17 cellular contexts compared by ENCODE assay signal in the genomic region with DNA sequence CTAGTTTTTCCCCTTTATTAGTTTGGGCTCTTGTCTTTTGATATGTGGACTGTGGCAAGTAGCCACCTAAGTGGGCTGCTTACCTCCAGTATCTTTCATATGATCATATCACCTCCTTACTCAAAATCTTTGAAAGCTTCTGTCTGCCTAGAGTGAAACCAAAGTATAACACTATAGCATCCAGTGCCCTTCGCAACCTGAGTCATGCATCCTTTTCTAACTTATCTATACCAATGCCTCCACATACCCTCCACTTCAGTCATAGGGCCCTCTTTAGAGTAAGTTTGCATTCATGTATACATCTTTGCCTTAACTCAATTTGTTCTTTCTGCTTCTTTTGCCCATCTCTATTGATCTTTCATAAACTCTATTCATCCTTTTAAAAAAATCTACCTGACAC. TPM values are rescaled to one million over a fixed set of nuclear protein-coding genes. Genes with fewer than 3 reads are reported as not detected.
"Had no signal": no experiment of that assay in that cellular context is flagged by ENCODE, and none has a peak within 500 bp of the region (broad histone marks: within the 10 kb centered on the region; RNA-seq: fewer than 3 reads in every experiment).

No MANE protein-coding gene starts in this region.

- H3K4me3 ChIP-seq: esophagus squamous epithelium, gastroesophageal sphincter, left lung, lower lobe of right lung, suprapubic skin, thyroid gland, upper lobe of left lung, uterus had no signal

- H3K9me3 ChIP-seq: esophagus squamous epithelium, gastroesophageal sphincter, left lung, lower lobe of right lung, suprapubic skin, thyroid gland, upper lobe of left lung, uterus had no signal

- ATAC-seq: gastroesophageal sphincter; left lung; lower lobe of right lung; natural killer cell; sciatic nerve; stimulated activated naive CD8-positive, alpha-beta T cell treated with anti-CD3 and anti-CD28 coated beads, Interleukin-15, Interleukin-2, amounts not matched to agents 100 U/mL and 50 U/mL, for 24 hours had no signal

- DNase-seq: esophagus squamous epithelium; foreskin fibroblast; immature natural killer cell; left lung; lower lobe of right lung; natural killer cell; posterior cingulate gyrus; stimulated activated naive CD8-positive, alpha-beta T cell treated with anti-CD3 and anti-CD28 coated beads, Interleukin-15, Interleukin-2, amounts not matched to agents 100 U/mL and 50 U/mL, for 24 hours; thyroid gland; upper lobe of left lung; uterus had no signal

- H3K27ac ChIP-seq: esophagus squamous epithelium, gastroesophageal sphincter, left lung, lower lobe of right lung, suprapubic skin, thyroid gland, upper lobe of left lung, uterus had no signal

- FAIRE-seq: keratinocyte had no signal

- H3K4me1 ChIP-seq: esophagus squamous epithelium, gastroesophageal sphincter, suprapubic skin, thyroid gland, upper lobe of left lung, uterus had no signal

- H3K36me3 ChIP-seq: esophagus squamous epithelium, gastroesophageal sphincter, left lung, lower lobe of right lung, suprapubic skin, thyroid gland, upper lobe of left lung, uterus had no signal

- H3K27me3 ChIP-seq: esophagus squamous epithelium, gastroesophageal sphincter, left lung, suprapubic skin, thyroid gland, upper lobe of left lung, uterus had no signal

RNA-seq across cellular contexts. Expression of a gene that starts 15.7 kb away (rescaled TPM):
- total RNA-seq: osteocyte, skeletal muscle tissue had no signal
